13 cellular contexts compared by ENCODE assay signal in the genomic region with DNA sequence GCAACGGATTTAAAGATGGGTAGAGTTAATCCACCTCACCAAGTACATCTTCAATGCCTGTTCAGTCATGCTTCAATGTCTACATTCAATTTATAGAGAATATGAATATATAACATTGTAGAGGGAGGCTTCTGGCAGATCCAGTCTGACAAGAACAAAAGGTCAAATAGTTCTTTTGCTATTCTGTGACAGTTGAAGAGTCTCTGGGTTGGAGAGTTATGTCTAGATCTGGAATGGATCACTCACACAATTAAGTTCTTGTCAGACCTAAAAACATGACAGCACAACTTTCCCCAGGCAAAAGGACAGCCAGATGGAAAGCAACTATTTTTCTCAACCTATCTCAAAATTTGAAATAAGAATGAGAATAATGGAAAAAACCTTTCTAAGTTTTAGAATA. TPM values are rescaled to one million over a fixed set of nuclear protein-coding genes. Genes with fewer than 3 reads are reported as not detected.
DNase-seq lines count a peak whose midpoint lies in the region; ATAC-seq and TF ChIP-seq lines count a peak whose summit lies in the region.
"Had no signal": no experiment of that assay in that cellular context is flagged by ENCODE, and none has a peak within 500 bp of the region (broad histone marks: within the 10 kb centered on the region; RNA-seq: fewer than 3 reads in every experiment).

No MANE protein-coding gene starts in this region.

- peaks cover 14% of the 10 kb centered on the region for H3K4me1 Mint-ChIP-seq in activated naive CD4-positive, alpha-beta T cell treated with anti-CD3 and anti-CD28 coated beads, Interleukin-2, amount 10 ng/mL, durations not matched to agents 7 days and 5 days

- TF ChIP-seq CTCF in heart left ventricle (IDR thresholded peaks at IDR 0.05), result no peak
- TF ChIP-seq CTCF in choroid plexus epithelial cell (conservative IDR thresholded peaks at IDR 0.05; ENCODE audit: low read depth, low read length), result no peak
- no peak for TF ChIP-seq CTCF in body of pancreas (IDR thresholded peaks at IDR 0.05)

- H3K27me3 Mint-ChIP-seq in activated naive CD4-positive, alpha-beta T cell treated with anti-CD3 and anti-CD28 coated beads, Interleukin-2, amount 10 ng/mL, durations not matched to agents 7 days and 5 days, result no peaks in the 10 kb centered on the region

- DNase-seq in heart left ventricle (no peak), right cardiac atrium (no peak), choroid plexus epithelial cell (ENCODE audit: low read depth) (peak; percentile 33), iris pigment epithelial cell (ENCODE audit: low read depth) (peak; percentile 33), posterior vena cava (ENCODE audit: low spot score) (no peak), body of pancreas (no peak)
- no peak for DNase-seq in activated naive CD4-positive, alpha-beta T cell treated with anti-CD3 and anti-CD28 coated beads, Interleukin-2, amount 10 ng/mL, durations not matched to agents 7 days and 5 days
- DNase-seq: CD8-positive, alpha-beta memory T cell; DMS79; NCI-H1048; NCI-H526 treated with DMSO at 0.1 percent for 48 hours had no signal

- 33 to 57% (median 49%) methylated on average over 1 of the region's 1 CpG for WGBS in heart left ventricle, 4 donors
- WGBS in right cardiac atrium, result 42% methylated on average over 1 of the region's 1 CpG
- 37 to 72% methylated on average over 1 of the region's 1 CpG for WGBS in body of pancreas, 2 donors

- H3K4me1 ChIP-seq in heart left ventricle (peaks cover 0 to 12% (median 0%) of the 10 kb centered on the region in 12 donors), right cardiac atrium (ENCODE audit: control insufficient read depth, insufficient read depth, low read length) (no peaks in the 10 kb centered on the region), body of pancreas (peaks cover 9% of the 10 kb centered on the region)

- H3K36me3 Mint-ChIP-seq in activated naive CD4-positive, alpha-beta T cell treated with anti-CD3 and anti-CD28 coated beads, Interleukin-2, amount 10 ng/mL, durations not matched to agents 7 days and 5 days, result peaks cover 4% of the 10 kb centered on the region

- intact Hi-C loops in heart left ventricle (cut with DNase I), result loop anchor here in 1 of 10 donors (5.0 kb wide), 1 partner anchor 206 kb away; no protein-coding TSS in a partner anchor
- intact Hi-C loops in right cardiac atrium (cut with DNase I), result no loop called here
- intact Hi-C loops in posterior vena cava (cut with DNase I), result no loop called here
- intact Hi-C loops in body of pancreas (cut with DNase I), result no loop called here

- H3K4me3 ChIP-seq in heart left ventricle (no peak overlapping the region), right cardiac atrium (ENCODE audit: low read length) (no peak overlapping the region), choroid plexus epithelial cell (ENCODE audit: low read depth, low read length) (no peak overlapping the region), body of pancreas (no peak overlapping the region)
- H3K4me3 ChIP-seq: BLaER1 treated with 17β-estradiol and CSF1 and Interleukin-3, amounts not matched to agents 10 nM and 100 nM; HAP-1 had no signal

- H3K4me3 Mint-ChIP-seq in activated naive CD4-positive, alpha-beta T cell treated with anti-CD3 and anti-CD28 coated beads, Interleukin-2, amount 10 ng/mL, durations not matched to agents 7 days and 5 days, result no peak overlapping the region
- H3K4me3 Mint-ChIP-seq: CD8-positive, alpha-beta memory T cell had no signal

- peak in 3 of 4 donors; percentile 47 to 64 (median 61) for ATAC-seq in heart left ventricle
- no peak for ATAC-seq in right cardiac atrium
- ATAC-seq in body of pancreas, result no peak

- CTCF ChIA-PET in activated naive CD4-positive, alpha-beta T cell treated with anti-CD3 and anti-CD28 coated beads, Interleukin-2, amount 10 ng/mL, durations not matched to agents 7 days and 5 days (lab: Charles Lee), result interaction anchor here (0.7 kb wide), 1 partner anchor 48 kb away, joined by 5 read pairs; no protein-coding TSS in a partner anchor

- H3K27ac Mint-ChIP-seq in activated naive CD4-positive, alpha-beta T cell treated with anti-CD3 and anti-CD28 coated beads, Interleukin-2, amount 10 ng/mL, durations not matched to agents 7 days and 5 days, result no peak overlapping the region

- TF ChIP-seq POLR2A in heart left ventricle (IDR thresholded peaks at IDR 0.05), result no peak
- TF ChIP-seq POLR2A in body of pancreas (IDR thresholded peaks at IDR 0.05), result no peak

- H3K36me3 ChIP-seq in heart left ventricle (peaks cover 0 to 4% (median 0%) of the 10 kb centered on the region in 9 donors), body of pancreas (replicated peaks in 1 of 2; ENCODE audit: insufficient read depth in 1 of 2, low read depth in 2 of 2) (no peaks in the 10 kb centered on the region)

- H3K9me3 ChIP-seq in heart left ventricle, result no peaks in the 10 kb centered on the region
- no peaks in the 10 kb centered on the region for H3K9me3 ChIP-seq in right cardiac atrium (ENCODE audit: control insufficient read depth, low read length)
- H3K9me3 ChIP-seq in body of pancreas, result no peaks in the 10 kb centered on the region
- H3K9me3 ChIP-seq: BLaER1 treated with 17β-estradiol and CSF1 and Interleukin-3, amounts not matched to agents 10 nM and 100 nM; HAP-1 had no signal

- no peaks in the 10 kb centered on the region for H3K9me3 Mint-ChIP-seq in activated naive CD4-positive, alpha-beta T cell treated with anti-CD3 and anti-CD28 coated beads, Interleukin-2, amount 10 ng/mL, durations not matched to agents 7 days and 5 days
- H3K9me3 Mint-ChIP-seq: CD8-positive, alpha-beta memory T cell had no signal

- H3K27me3 ChIP-seq in heart left ventricle, result no peaks in the 10 kb centered on the region
- no peaks in the 10 kb centered on the region for H3K27me3 ChIP-seq in right cardiac atrium (ENCODE audit: control insufficient read depth, insufficient read depth)
- H3K27me3 ChIP-seq in body of pancreas, result no peaks in the 10 kb centered on the region
- H3K27me3 ChIP-seq: BLaER1 treated with 17β-estradiol and CSF1 and Interleukin-3, amounts not matched to agents 10 nM and 100 nM had no signal

- peak overlapping the region in 4 of 12 donors; percentile 3 to 54 (median 22) for H3K27ac ChIP-seq in heart left ventricle
- no peak overlapping the region for H3K27ac ChIP-seq in right cardiac atrium (ENCODE audit: low read length)
- no peak overlapping the region for H3K27ac ChIP-seq in body of pancreas

RNA-seq across cellular contexts. Expression of gene GAB2, which starts 15.3 kb away (rescaled TPM):
- total RNA-seq in heart left ventricle, result 10 to 100 TPM; 25.6 to 53.0 (median 32.0) TPM
- 10 to 100 TPM in 1 of 2 donors, 1 to 10 TPM in 1; 6.1 to 19.3 TPM for polyA plus RNA-seq in heart left ventricle
- total RNA-seq in right cardiac atrium, result 10 to 100 TPM; 16.9 to 37.3 (median 24.3) TPM
- polyA plus RNA-seq in right cardiac atrium, result 7.5 TPM
- total RNA-seq in posterior vena cava, result 10 to 100 TPM; 45.1 to 89.7 TPM
- total RNA-seq in body of pancreas, result 10 to 100 TPM in 1 of 2 donors, 1 to 10 TPM in 1; 6.9 to 16.9 TPM
- polyA plus RNA-seq: CD8-positive, alpha-beta memory T cell had no signal

Comparison
In these comparisons a context has a peak if more than half of its experiments do, and no peak if none do; other contexts are left out.
1. ATAC-seq: peak in heart left ventricle (3 of 4); none in right cardiac atrium (0 of 2) and body of pancreas (single experiment).
2. DNase-seq: peak in choroid plexus epithelial cell (single experiment) and iris pigment epithelial cell (single experiment); none in heart left ventricle (0 of 5), right cardiac atrium (0 of 3), activated naive CD4-positive, alpha-beta T cell treated with anti-CD3 and anti-CD28 coated beads, Interleukin-2, amount 10 ng/mL, durations not matched to agents 7 days and 5 days (single experiment), posterior vena cava (single experiment) and body of pancreas (0 of 4).